In the genomic region with DNA sequence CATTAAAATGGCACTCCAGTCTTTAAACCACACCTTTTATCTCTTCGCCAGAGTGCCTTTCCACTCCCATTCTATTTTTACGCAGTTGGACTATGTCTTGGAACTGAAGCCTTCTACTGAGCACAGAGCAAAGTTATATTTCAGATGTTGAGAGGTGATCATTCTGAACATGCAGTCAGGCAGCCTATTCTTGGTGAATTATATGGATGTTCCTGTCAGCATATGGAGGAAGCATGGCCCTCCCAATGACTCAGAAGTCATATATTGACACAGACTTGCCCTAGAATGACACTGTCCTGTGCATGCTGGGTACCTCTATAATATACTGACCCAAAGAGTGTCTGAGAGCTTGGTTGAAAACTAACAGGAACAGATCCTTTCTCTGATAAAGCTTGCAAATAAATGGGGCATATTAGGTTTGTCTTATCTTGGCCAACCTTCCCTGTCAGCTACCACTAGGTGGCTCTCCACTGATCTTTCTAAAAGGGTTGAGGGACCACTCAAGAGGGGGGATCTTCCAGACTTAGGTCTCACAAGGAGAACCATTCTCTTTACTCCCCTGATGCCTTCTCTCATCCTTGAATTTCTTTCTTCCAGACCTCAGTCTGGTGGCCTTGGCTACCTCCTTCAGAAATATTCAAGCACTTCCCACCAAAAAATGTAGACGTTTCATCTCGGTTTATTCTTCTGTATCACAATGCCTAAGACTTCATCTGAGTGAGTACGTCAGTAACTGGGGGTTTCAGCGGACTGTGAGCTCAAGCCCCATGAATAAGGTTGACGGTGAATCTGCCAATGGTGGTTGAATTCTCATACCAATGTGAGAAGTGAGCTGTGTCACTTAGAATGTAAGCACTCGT, we compare ENCODE assay signal across 8 cellular contexts. TPM values are rescaled to one million over a fixed set of nuclear protein-coding genes. Genes with fewer than 3 reads are reported as not detected.
DNase-seq lines count a peak whose midpoint lies in the region; ATAC-seq and TF ChIP-seq lines count a peak whose summit lies in the region.

No MANE protein-coding gene starts in this region.

- TF ChIP-seq CTCF in fibroblast of lung (conservative IDR thresholded peaks at IDR 0.05 in 1 of 2, IDR thresholded peaks at IDR 0.05 in 1 of 2; ENCODE audit: low read depth in 1 of 2, low read length in 2 of 2) (peak; percentile 47 to 68), ovary (IDR thresholded peaks at IDR 0.05) (peak; percentile 13 to 32 (median 13))

- H3K4me2 ChIP-seq in fibroblast of lung (ENCODE audit: extremely low read depth, insufficient read depth, low read length) = no peak overlapping the region

- H3K27me3 ChIP-seq in fibroblast of lung (ENCODE audit: control insufficient read depth, insufficient read depth, low read length) = peaks cover 16% of the 10 kb centered on the region
- H3K27me3 ChIP-seq in ovary = no peaks in the 10 kb centered on the region
- no peaks in the 10 kb centered on the region for H3K27me3 ChIP-seq in effector memory CD4-positive, alpha-beta T cell (replicated peaks; ENCODE audit: control insufficient read depth, insufficient read depth, low read length, poor library complexity, severe bottlenecking)

- H3K9ac ChIP-seq in fibroblast of lung (ENCODE audit: insufficient read depth, low read length) = no peak overlapping the region

- intact Hi-C loops in ovary (cut with DNase I) = loop anchor here in 2 of 4 donors (10.0 kb wide), 1 partner anchor 150 kb away; a partner anchor contains a TSS

- H3K4me3 ChIP-seq in fibroblast of lung (replicated peaks in 1 of 4; ENCODE audit: control extremely low read depth in 1 of 4, insufficient read depth in 1 of 4, low read depth in 3 of 4, low read length in 4 of 4) = no peak overlapping the region
- no peak overlapping the region for H3K4me3 ChIP-seq in ovary
- H3K4me3 ChIP-seq in effector memory CD4-positive, alpha-beta T cell (ENCODE audit: insufficient read depth, low read depth, low read length, poor library complexity, severe bottlenecking) = no peak overlapping the region

- H3K9me3 ChIP-seq in fibroblast of lung (ENCODE audit: control insufficient read depth, insufficient read depth, low read depth, low read length) (no peaks in the 10 kb centered on the region), ovary (no peaks in the 10 kb centered on the region)
- no peaks in the 10 kb centered on the region for H3K9me3 ChIP-seq in effector memory CD4-positive, alpha-beta T cell (ENCODE audit: control insufficient read depth, low read length)

- no peak for TF ChIP-seq EP300 in ovary (IDR thresholded peaks at IDR 0.05)

- no peak for TF ChIP-seq POLR2A in ovary (IDR thresholded peaks at IDR 0.05)

- DNase-seq in NCI-H748 (lab: John Stamatoyannopoulos, UW; ENCODE audit: unreplicated experiment) (peak; percentile 29), NCI-H748 treated with DMSO at 0.1 percent for 48 hours (lab: John Stamatoyannopoulos, UW) (no peak), fibroblast of lung (ENCODE audit: low read depth in 2 of 2) (peak; percentile 17 to 49), ovary (no peak)
- DNase-seq in effector memory CD4-positive, alpha-beta T cell = no peak

- ATAC-seq in GM19351 (IDR thresholded peaks at IDR 0.05; ENCODE audit: unreplicated experiment) (peak; percentile 83), HG03565 (IDR thresholded peaks at IDR 0.05; ENCODE audit: unreplicated experiment) (peak; percentile 69), SK-N-SH treated with all-trans-retinoic acid at 6 μM for 48 hours (peak; percentile 58)

- H3K27ac ChIP-seq in fibroblast of lung (ENCODE audit: insufficient read depth, low read length) = no peak overlapping the region
- no peak overlapping the region for H3K27ac ChIP-seq in ovary
- H3K27ac ChIP-seq in effector memory CD4-positive, alpha-beta T cell (ENCODE audit: insufficient read depth, low read length, poor library complexity, severe bottlenecking) = no peak overlapping the region

- no peaks in the 10 kb centered on the region for H3K79me2 ChIP-seq in fibroblast of lung (ENCODE audit: control insufficient read depth, insufficient read depth, low read length)

- no peaks in the 10 kb centered on the region for H4K20me1 ChIP-seq in fibroblast of lung (ENCODE audit: control insufficient read depth, extremely low read depth, insufficient read depth, low read length)

- H3K36me3 ChIP-seq in fibroblast of lung (ENCODE audit: control insufficient read depth, insufficient read depth, low read length) (no peaks in the 10 kb centered on the region), ovary (no peaks in the 10 kb centered on the region)
- no peaks in the 10 kb centered on the region for H3K36me3 ChIP-seq in effector memory CD4-positive, alpha-beta T cell (ENCODE audit: control insufficient read depth, insufficient read depth, low read length)

- H3K4me1 ChIP-seq in fibroblast of lung (ENCODE audit: control insufficient read depth, extremely low read depth, insufficient read depth, low read length) (peaks cover 3% of the 10 kb centered on the region), ovary (ENCODE audit: insufficient read depth) (peaks cover 2% of the 10 kb centered on the region)
- no peaks in the 10 kb centered on the region for H3K4me1 ChIP-seq in effector memory CD4-positive, alpha-beta T cell (ENCODE audit: control insufficient read depth, insufficient read depth, low read length, poor library complexity, severe bottlenecking)

- WGBS in ovary, 3 donors = 66 to 84% (median 75%) methylated on average over 8 of the region's 8 CpGs

- H2AFZ ChIP-seq in fibroblast of lung (ENCODE audit: low read length) = no peak overlapping the region

TF ChIP-seq in SK-N-SH treated with all-trans-retinoic acid at 6 μM for 48 hours, 23 proteins besides CTCF, POLR2A, EP300 and RAD21:
- no peak for TF ChIP-seq ZFP30 (CRISPR knock-in tag; IDR thresholded peaks at IDR 0.05)
- no peak for TF ChIP-seq OSR1 (CRISPR knock-in tag; IDR thresholded peaks at IDR 0.05)
- no peak for TF ChIP-seq ESRRG (CRISPR knock-in tag; IDR thresholded peaks at IDR 0.05)
- TF ChIP-seq ZNF565 (CRISPR knock-in tag; conservative IDR thresholded peaks at IDR 0.05; ENCODE audit: low read depth) = no peak
- TF ChIP-seq, protein P1, sequence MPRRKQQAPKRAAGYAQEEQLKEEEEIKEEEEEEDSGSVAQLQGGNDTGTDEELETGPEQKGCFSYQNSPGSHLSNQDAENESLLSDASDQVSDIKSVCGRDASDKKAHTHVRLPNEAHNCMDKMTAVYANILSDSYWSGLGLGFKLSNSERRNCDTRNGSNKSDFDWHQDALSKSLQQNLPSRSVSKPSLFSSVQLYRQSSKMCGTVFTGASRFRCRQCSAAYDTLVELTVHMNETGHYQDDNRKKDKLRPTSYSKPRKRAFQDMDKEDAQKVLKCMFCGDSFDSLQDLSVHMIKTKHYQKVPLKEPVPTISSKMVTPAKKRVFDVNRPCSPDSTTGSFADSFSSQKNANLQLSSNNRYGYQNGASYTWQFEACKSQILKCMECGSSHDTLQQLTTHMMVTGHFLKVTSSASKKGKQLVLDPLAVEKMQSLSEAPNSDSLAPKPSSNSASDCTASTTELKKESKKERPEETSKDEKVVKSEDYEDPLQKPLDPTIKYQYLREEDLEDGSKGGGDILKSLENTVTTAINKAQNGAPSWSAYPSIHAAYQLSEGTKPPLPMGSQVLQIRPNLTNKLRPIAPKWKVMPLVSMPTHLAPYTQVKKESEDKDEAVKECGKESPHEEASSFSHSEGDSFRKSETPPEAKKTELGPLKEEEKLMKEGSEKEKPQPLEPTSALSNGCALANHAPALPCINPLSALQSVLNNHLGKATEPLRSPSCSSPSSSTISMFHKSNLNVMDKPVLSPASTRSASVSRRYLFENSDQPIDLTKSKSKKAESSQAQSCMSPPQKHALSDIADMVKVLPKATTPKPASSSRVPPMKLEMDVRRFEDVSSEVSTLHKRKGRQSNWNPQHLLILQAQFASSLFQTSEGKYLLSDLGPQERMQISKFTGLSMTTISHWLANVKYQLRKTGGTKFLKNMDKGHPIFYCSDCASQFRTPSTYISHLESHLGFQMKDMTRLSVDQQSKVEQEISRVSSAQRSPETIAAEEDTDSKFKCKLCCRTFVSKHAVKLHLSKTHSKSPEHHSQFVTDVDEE (CRISPR knock-in tag; IDR thresholded peaks at IDR 0.05) = no peak
- TF ChIP-seq, protein P2, sequence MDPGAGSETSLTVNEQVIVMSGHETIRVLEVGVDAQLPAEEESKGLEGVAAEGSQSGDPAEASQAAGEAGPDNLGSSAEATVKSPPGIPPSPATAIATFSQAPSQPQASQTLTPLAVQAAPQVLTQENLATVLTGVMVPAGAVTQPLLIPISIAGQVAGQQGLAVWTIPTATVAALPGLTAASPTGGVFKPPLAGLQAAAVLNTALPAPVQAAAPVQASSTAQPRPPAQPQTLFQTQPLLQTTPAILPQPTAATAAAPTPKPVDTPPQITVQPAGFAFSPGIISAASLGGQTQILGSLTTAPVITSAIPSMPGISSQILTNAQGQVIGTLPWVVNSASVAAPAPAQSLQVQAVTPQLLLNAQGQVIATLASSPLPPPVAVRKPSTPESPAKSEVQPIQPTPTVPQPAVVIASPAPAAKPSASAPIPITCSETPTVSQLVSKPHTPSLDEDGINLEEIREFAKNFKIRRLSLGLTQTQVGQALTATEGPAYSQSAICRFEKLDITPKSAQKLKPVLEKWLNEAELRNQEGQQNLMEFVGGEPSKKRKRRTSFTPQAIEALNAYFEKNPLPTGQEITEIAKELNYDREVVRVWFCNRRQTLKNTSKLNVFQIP (CRISPR knock-in tag; IDR thresholded peaks at IDR 0.05; ENCODE audit: borderline replicate concordance, low read depth) = no peak

RNA-seq across cellular contexts. Expression of a gene that starts 11.8 kb away (rescaled TPM):
- total RNA-seq in fibroblast of lung = 3.8 and 4.6 TPM in 2 replicates
- polyA plus RNA-seq in fibroblast of lung = 3.5 TPM in 2 replicates
- polyA plus RNA-seq in fibroblast of lung (2012) = 6.0 and 6.5 TPM in 2 replicates
- 0.74 and 0.79 TPM in 2 replicates for polyA minus RNA-seq in fibroblast of lung (ENCODE audit: low replicate concordance)
- total RNA-seq in ovary = 1 to 10 TPM; 1.2 to 8.6 (median 3.6) TPM
- polyA plus RNA-seq in ovary = 10 to 100 TPM in 1 of 2 donors, 1 to 10 TPM in 1; 1.2 to 16.3 TPM

RNA-seq across cellular contexts. Expression of a gene that starts 32.6 kb away (rescaled TPM):
- total RNA-seq in fibroblast of lung (0.51 and 2.1 TPM in 2 replicates), ovary (10 to 100 TPM in 2 of 7 donors, 1 to 10 TPM in 5; 4.4 to 10.8 (median 6.2) TPM)
- polyA plus RNA-seq in fibroblast of lung (0.70 and 1.5 TPM in 2 replicates), ovary (1 to 10 TPM; 1.1 to 9.9 TPM)
- 0.43 and 1.2 TPM in 2 replicates for polyA plus RNA-seq in fibroblast of lung (2012)
- polyA minus RNA-seq in fibroblast of lung (ENCODE audit: low replicate concordance) = not detected in 2 replicates

Comparison
In these comparisons a context has a peak if more than half of its experiments do, and no peak if none do; other contexts are left out.
1. DNase-seq: peak in NCI-H748 (single experiment) and fibroblast of lung (2 of 2); none in NCI-H748 treated with DMSO at 0.1 percent for 48 hours (single experiment), ovary (0 of 5) and effector memory CD4-positive, alpha-beta T cell (0 of 3).
2. Peak in every context shown above with its lines, with median percentiles within 50 percentile points of each other: ATAC-seq.